Comparison of ENCODE assay signal across 8 cellular contexts in genomic region chr19:10836478-10837325, GRCh38. TPM values are rescaled to one million over a fixed set of nuclear protein-coding genes. Genes with fewer than 3 reads are reported as not detected.
DNase-seq lines count a peak whose midpoint lies in the region; ATAC-seq, FAIRE-seq and TF ChIP-seq lines count a peak whose summit lies in the region.

No MANE protein-coding gene starts in this region.

- peak overlapping the region; percentile 93 for H3K9ac ChIP-seq in GM12878 (ENCODE audit: control insufficient read depth, insufficient read depth, low read length)

- intact Hi-C loops in GM12878 (cut with micrococcal nuclease; ENCODE audit: unreplicated experiment) = loop anchor here (1.0 kb wide), 1 partner anchor 119 kb away; no protein-coding TSS in a partner anchor

- H3K4me2 ChIP-seq in GM12878 (ENCODE audit: control insufficient read depth, insufficient read depth) = peak overlapping the region; percentile 80

- 51% methylated on average over 38 of the region's 38 CpGs for WGBS in GM12878 (ENCODE audit: insufficient coverage, insufficient replicate concordance, low lambda C conversion rate, missing lambda C conversion rate)

- ATAC-seq in GM12878 (peak; percentile 44), GM19328 (IDR thresholded peaks at IDR 0.05; ENCODE audit: unreplicated experiment) (no peak)

- peak overlapping the region; percentile 89 for H3K27ac ChIP-seq in GM12878 (ENCODE audit: control insufficient read depth, insufficient read depth)

- in situ Hi-C loops in GM12878 (cut with MboI) = no loop called here

- no peak for TF ChIP-seq RAD21 in GM12878 (IDR thresholded peaks at IDR 0.05; ENCODE audit: insufficient read depth, low read depth, low read length)

- peaks cover 3% of the 10 kb centered on the region; the same call in 1 of the 2 replicates for H4K20me1 ChIP-seq in GM12878 (ENCODE audit: control insufficient read depth, insufficient read depth)

- no peaks in the 10 kb centered on the region for H3K27me3 ChIP-seq in MG63
- no peaks in the 10 kb centered on the region for H3K27me3 ChIP-seq in GM12878 (replicated peaks in 1 of 2; ENCODE audit: control insufficient read depth in 2 of 2, insufficient read depth in 2 of 2, low read length in 1 of 2)

- CTCF ChIA-PET in AG04449 (lab: Yijun Ruan, JAX) (interaction anchor here (1.0 to 25.0 kb wide), 10 partner anchors 9 to 199 kb away, joined by 3 to 559 read pairs (median 4); partner anchors contain the start of genes CARM1 and DNM2), GM12878 (lab: Yijun Ruan, JAX) (interaction anchor here (0.8 to 3.6 kb wide), 17 partner anchors 8 to 199 kb away, joined by 3 to 68 read pairs (median 5); partner anchors contain the start of genes DNM2 and QTRT1)

- FAIRE-seq in GM19239 (lab: Jason Lieb, UNC) (no peak), GM12878 (lab: Jason Lieb, UNC) (no peak)

- SMC1A ChIA-PET in GM12878 (lab: Charles Lee; ENCODE audit: uncharacterized antibody, unreplicated experiment) = interaction anchor here (0.9 to 2.8 kb wide), 16 partner anchors 9 to 135 kb away, joined by 3 to 24 read pairs (median 6); partner anchors contain the start of genes DNM2 and QTRT1

- peak overlapping the region; percentile 64 for H2AFZ ChIP-seq in GM12878 (ENCODE audit: control insufficient read depth, low read depth, low read length)

- POLR2A ChIA-PET in AG04449 (lab: Yijun Ruan, JAX) (interaction anchor here (0.8 to 1.7 kb wide), 8 partner anchors 11 to 119 kb away, joined by 3 to 11 read pairs (median 6); partner anchors contain the start of gene DNM2), GM12878 (lab: Charles Lee) (interaction anchor here (0.7 to 1.6 kb wide), 12 partner anchors 15 to 235 kb away, joined by 3 to 10 read pairs (median 6); partner anchors contain the start of gene DNM2)

- no peak for TF ChIP-seq POLR2A in GM12878 (IDR thresholded peaks at IDR 0.05; ENCODE audit: low read depth, low read length)

- no peak for TF ChIP-seq EP300 in GM12878 (IDR thresholded peaks at IDR 0.05; ENCODE audit: borderline replicate concordance in 1 of 2, control insufficient read depth in 1 of 2, low read depth in 2 of 2, low read length in 2 of 2)

- DNase-seq in AG04449 (ENCODE audit: low read depth, low spot score) (no peak), GM19239 (ENCODE audit: insufficient read length, low spot score) (peak; percentile 75), MG63 (peak; percentile 79), T-helper 2 cell (peak in 4 of 5 experiments; percentile 55 to 95 (median 68)), GM12878 (ENCODE audit: low read depth, low spot score) (no peak), iris pigment epithelial cell (ENCODE audit: low read depth) (peak; percentile 76)
- peak; percentile 83 to 88 for DNase-seq in stimulated activated CD4-positive, alpha-beta T cell treated with anti-CD3 and anti-CD28 coated beads, Interleukin-15, amount 100 ng/mL, for 48 hours (ENCODE audit: low read depth in 2 of 2)

- TF ChIP-seq CTCF in AG04449 (IDR thresholded peaks at IDR 0.05; ENCODE audit: insufficient read depth, low read length, missing control alignments) (no peak), GM12878 (IDR thresholded peaks at IDR 0.05 in 2 of 3, conservative IDR thresholded peaks at IDR 0.05 in 1 of 3; ENCODE audit: control insufficient read depth in 2 of 3, extremely low read depth in 1 of 3, insufficient read depth in 1 of 3, low read depth in 3 of 3, low read length in 3 of 3) (no peak)

- H3K9me3 ChIP-seq in MG63 (peaks cover 3% of the 10 kb centered on the region; the same call in 1 of the 2 replicates), GM12878 (replicated peaks; ENCODE audit: control insufficient read depth, insufficient read depth, low read length) (peaks cover 5% of the 10 kb centered on the region; the same call in 2 of the 3 replicates)

- TSS peak; percentile 81 for BruUV-seq in GM12878 (replicated peaks; lab: Mats Ljungman, UMichigan)

- H3K36me3 ChIP-seq in MG63 = peaks cover 34% of the 10 kb centered on the region
- H3K36me3 ChIP-seq in GM12878 (ENCODE audit: control insufficient read depth in 2 of 2, insufficient read depth in 2 of 2, low read length in 1 of 2) = peaks cover 4 to 12% of the 10 kb centered on the region in 2 experiments; a peak in 3 of 4 replicates

- H3K79me2 ChIP-seq in GM12878 (ENCODE audit: control insufficient read depth, insufficient read depth, low read length) = no peaks in the 10 kb centered on the region; the same call in 1 of the 2 replicates

- H3K4me3 ChIP-seq in AG04449 (ENCODE audit: low read depth, low read length) = peak overlapping the region; percentile 79
- H3K4me3 ChIP-seq in MG63 = peak overlapping the region; percentile 65
- peak overlapping the region; percentile 78; the same call in 1 of the 2 replicates for H3K4me3 ChIP-seq in GM12878

- H3K4me1 ChIP-seq in GM12878 (ENCODE audit: control insufficient read depth, insufficient read depth, low read length) = peaks cover 12% of the 10 kb centered on the region

- RAD21 ChIA-PET in GM12878 (lab: Charles Lee; ENCODE audit: unreplicated experiment) = interaction anchor here (0.6 to 2.0 kb wide), 12 partner anchors 17 to 361 kb away, joined by 3 to 41 read pairs (median 5); partner anchors contain the start of genes CARM1, DNM2 and QTRT1

TF ChIP-seq in GM12878, 131 proteins besides CTCF, POLR2A, EP300 and RAD21 (continues in another document):
- TF ChIP-seq RAD51 (IDR thresholded peaks at IDR 0.05) (peak; percentile 96), CREB1 (IDR thresholded peaks at IDR 0.05; ENCODE audit: low read depth) (peak; percentile 66), TCF7 (IDR thresholded peaks at IDR 0.05; ENCODE audit: borderline replicate concordance) (no peak), MYC (IDR thresholded peaks at IDR 0.05; ENCODE audit: insufficient read depth, insufficient read length, insufficient replicate concordance, low read length, severe bottlenecking) (peak; percentile 78), HDAC2 (IDR thresholded peaks at IDR 0.05) (peak; percentile 82; the same call in 1 of the 2 replicates), IKZF1 (conservative IDR thresholded peaks at IDR 0.05) (peak; percentile 50)

RNA-seq across cellular contexts. Expression of gene TMED1, which starts 0.7 kb away (rescaled TPM):
- 112 and 120 TPM in 2 replicates for total RNA-seq in MG63 (2014; rRNA removed; shearing (Covaris generic); ENCODE audit: low replicate concordance)
- total RNA-seq in GM12878 (2013; cell fraction: nucleolus; rRNA removed) = 9.3 and 10.1 TPM in 2 replicates
- total RNA-seq in GM12878 (2014; rRNA removed) (14.9 TPM in 2 replicates), GM12878 (2014; rRNA removed; fragmentation: Illumina TruSeq; extraction: Trizol) (9.1 and 9.2 TPM in 2 replicates), GM12878 (2021) (15.7 and 15.8 TPM in 2 replicates)
- 6.3 TPM for polyA plus RNA-seq in GM12878 (2011; ENCODE audit: low read depth)
- polyA plus RNA-seq in GM12878 (2011; rRNA removed) (11.2 and 15.7 TPM in 2 replicates), GM12878 (2014; fragmentation: Illumina TruSeq; extraction: Trizol) (2.6 and 4.1 TPM in 2 replicates), GM12878 (2014; fragmentation: Nextera tagmentation; extraction: Ambion mirVana) (1 to 10 TPM in 1 of 2 experiments, under 1 TPM in 1; 0.60 to 2.8 TPM), GM12878 (2014; rRNA removed) (9.8 and 12.2 TPM in 2 replicates), GM12878 (2016; fragmentation: Nextera tagmentation; extraction: Ambion mirVana) (10 to 100 TPM; 22.9 to 23.1 TPM)
- 18.3 and 28.8 TPM in 2 replicates for polyA plus RNA-seq in GM12878 (2011; cell fraction: cytosol; rRNA removed)
- 9.0 and 9.9 TPM in 2 replicates for polyA plus RNA-seq in GM12878 (2011; cell fraction: nucleus; rRNA removed)
- 14.9 and 17.2 TPM in 2 replicates for polyA plus RNA-seq in GM12878 (2012)
- 11.2 and 11.6 TPM in 2 replicates for polyA minus RNA-seq in GM12878 (2011; rRNA and poly(A)+ RNA removed)
- 5.0 and 8.6 TPM in 2 replicates for polyA minus RNA-seq in GM12878 (2011; cell fraction: cytosol; rRNA and poly(A)+ RNA removed)
- polyA minus RNA-seq in GM12878 (2011; cell fraction: nucleus; rRNA and poly(A)+ RNA removed) = 2.4 and 2.7 TPM in 2 replicates

RNA-seq across cellular contexts. Expression of gene C19orf38, which starts 11.5 kb away (rescaled TPM):
- total RNA-seq in MG63 (2014; rRNA removed; shearing (Covaris generic); ENCODE audit: low replicate concordance) = 0.30 TPM in 1 of 2 replicates, not detected in the other
- 12.2 and 13.1 TPM in 2 replicates for total RNA-seq in GM12878 (2013; cell fraction: nucleolus; rRNA removed)
- total RNA-seq in GM12878 (2014; rRNA removed) = 6.5 and 6.9 TPM in 2 replicates
- total RNA-seq in GM12878 (2014; rRNA removed; fragmentation: Illumina TruSeq; extraction: Trizol) = 7.5 and 7.6 TPM in 2 replicates
- 5.3 and 6.5 TPM in 2 replicates for total RNA-seq in GM12878 (2021)
- polyA plus RNA-seq in GM12878 (2011; ENCODE audit: low read depth) = 3.5 TPM
- polyA plus RNA-seq in GM12878 (2011; rRNA removed) = 1.8 and 3.0 TPM in 2 replicates
- 4.1 and 4.6 TPM in 2 replicates for polyA plus RNA-seq in GM12878 (2011; cell fraction: cytosol; rRNA removed)
- 2.1 and 2.7 TPM in 2 replicates for polyA plus RNA-seq in GM12878 (2011; cell fraction: nucleus; rRNA removed)
- 5.8 and 7.9 TPM in 2 replicates for polyA plus RNA-seq in GM12878 (2012)
- 2.4 and 6.0 TPM in 2 replicates for polyA plus RNA-seq in GM12878 (2014; fragmentation: Illumina TruSeq; extraction: Trizol)
- 1 to 10 TPM; 2.6 to 4.8 TPM for polyA plus RNA-seq in GM12878 (2014; fragmentation: Nextera tagmentation; extraction: Ambion mirVana)
- polyA plus RNA-seq in GM12878 (2014; rRNA removed) = 6.3 and 6.7 TPM in 2 replicates
- 1 to 10 TPM; 4.2 to 4.8 TPM for polyA plus RNA-seq in GM12878 (2016; fragmentation: Nextera tagmentation; extraction: Ambion mirVana)
- polyA minus RNA-seq in GM12878 (2011; rRNA and poly(A)+ RNA removed) = 1.5 and 2.5 TPM in 2 replicates
- polyA minus RNA-seq in GM12878 (2011; cell fraction: cytosol; rRNA and poly(A)+ RNA removed) = 1.2 and 1.6 TPM in 2 replicates
- 0.60 and 1.6 TPM in 2 replicates for polyA minus RNA-seq in GM12878 (2011; cell fraction: nucleus; rRNA and poly(A)+ RNA removed)

RNA-seq across cellular contexts. Expression of gene CARM1, which starts 34.7 kb away (rescaled TPM):
- total RNA-seq in MG63 (2014; rRNA removed; shearing (Covaris generic); ENCODE audit: low replicate concordance) = 28.9 and 45.7 TPM in 2 replicates
- total RNA-seq in GM12878 (2013; cell fraction: nucleolus; rRNA removed) = 38.1 and 42.1 TPM in 2 replicates
- 44.0 and 56.8 TPM in 2 replicates for total RNA-seq in GM12878 (2014; rRNA removed)
- total RNA-seq in GM12878 (2014; rRNA removed; fragmentation: Illumina TruSeq; extraction: Trizol) = 26.8 and 30.9 TPM in 2 replicates
- total RNA-seq in GM12878 (2021) = 115 and 116 TPM in 2 replicates
- polyA plus RNA-seq in GM12878 (2011; ENCODE audit: low read depth) = 22.4 TPM
- polyA plus RNA-seq in GM12878 (2011; rRNA removed) = 17.7 and 48.6 TPM in 2 replicates
- polyA plus RNA-seq in GM12878 (2011; cell fraction: cytosol; rRNA removed) = 50.4 and 74.2 TPM in 2 replicates
- polyA plus RNA-seq in GM12878 (2011; cell fraction: nucleus; rRNA removed) = 121 and 141 TPM in 2 replicates
- 55.3 and 65.7 TPM in 2 replicates for polyA plus RNA-seq in GM12878 (2012)
- 33.0 and 63.5 TPM in 2 replicates for polyA plus RNA-seq in GM12878 (2014; fragmentation: Illumina TruSeq; extraction: Trizol)
- under 1 TPM; 0.45 to 0.49 TPM for polyA plus RNA-seq in GM12878 (2014; fragmentation: Nextera tagmentation; extraction: Ambion mirVana)
- 95.6 and 113 TPM in 2 replicates for polyA plus RNA-seq in GM12878 (2014; rRNA removed)
- polyA plus RNA-seq in GM12878 (2016; fragmentation: Nextera tagmentation; extraction: Ambion mirVana) = 10 to 100 TPM; 10.1 to 12.0 TPM
- polyA minus RNA-seq in GM12878 (2011; rRNA and poly(A)+ RNA removed) = 35.9 and 56.0 TPM in 2 replicates
- 29.0 and 34.2 TPM in 2 replicates for polyA minus RNA-seq in GM12878 (2011; cell fraction: cytosol; rRNA and poly(A)+ RNA removed)
- 15.0 and 29.0 TPM in 2 replicates for polyA minus RNA-seq in GM12878 (2011; cell fraction: nucleus; rRNA and poly(A)+ RNA removed)

Comparison
In these comparisons a context has a peak if more than half of its experiments do, and no peak if none do; other contexts are left out.
1. DNase-seq: peak in GM19239 (single experiment), MG63 (single experiment), T-helper 2 cell (4 of 5), iris pigment epithelial cell (single experiment) and stimulated activated CD4-positive, alpha-beta T cell treated with anti-CD3 and anti-CD28 coated beads, Interleukin-15, amount 100 ng/mL, for 48 hours (2 of 2); none in AG04449 (single experiment) and GM12878 (single experiment).
2. Peak in every context shown above with its lines, with median percentiles within 50 percentile points of each other: H3K4me3 ChIP-seq.